In genomic region chr20:62804632-62805364, GRCh38 we compare ENCODE assay signal across 8 cellular contexts. TPM values are rescaled to one million over a fixed set of nuclear protein-coding genes. Genes with fewer than 3 reads are reported as not detected.
A peak's percentile ranks its signal among the peaks of the same experiment; 100 is the strongest.
DNase-seq lines count a peak whose midpoint lies in the region; ATAC-seq and TF ChIP-seq lines count a peak whose summit lies in the region.

Gene OGFR (plus strand): TSS chr20:62804835. CDS start chr20:62804860, 25 bp downstream.

- peak within 1 kb of the TSS; percentile 89 for H3K4me3 Mint-ChIP-seq in activated CD4-positive, alpha-beta memory T cell treated with anti-CD3 and anti-CD28 coated beads for 36 hours

- CTCF ChIA-PET in activated CD4-positive, alpha-beta memory T cell treated with anti-CD3 and anti-CD28 coated beads for 36 hours (lab: Charles Lee): interaction anchor here (1.1 to 2.1 kb wide), 2 partner anchors 13 to 305 kb away, joined by 3 to 6 read pairs; no protein-coding TSS in a partner anchor

- H3K4me3 ChIP-seq in BE2C (ENCODE audit: low read depth, low read length): peak within 1 kb of the TSS; percentile 63

- H3K4me1 ChIP-seq in BE2C: no peaks in the 10 kb centered on the region; the same call in 1 of the 2 replicates

- H3K36me3 ChIP-seq in BE2C: peaks cover 35% of the 10 kb centered on the region

- peaks cover 24% of the 10 kb centered on the region for H3K4me1 Mint-ChIP-seq in activated CD4-positive, alpha-beta memory T cell treated with anti-CD3 and anti-CD28 coated beads for 36 hours (ENCODE audit: low read depth)

- peak; percentile 71 for DNase-seq in BE2C
- peak; percentile 66 for DNase-seq in NCI-H146 (lab: John Stamatoyannopoulos, UW)
- DNase-seq in activated CD4-positive, alpha-beta memory T cell treated with anti-CD3 and anti-CD28 coated beads for 36 hours: peak; percentile 74
- peak; percentile 67 for DNase-seq in effector CD4-positive, alpha-beta T cell
- peak; percentile 67 to 76 for DNase-seq in lung microvascular endothelial cell (ENCODE audit: low read depth in 2 of 2)
- peak; percentile 68 for DNase-seq in stimulated activated CD8-positive, alpha-beta memory T cell treated with anti-CD3 and anti-CD28 coated beads, Interleukin-12 subunit alpha, Interleukin-12 subunit beta, amount 100 ng/mL, for 4 hours (ENCODE audit: low read depth)

- ATAC-seq in GM19372 (IDR thresholded peaks at IDR 0.05; ENCODE audit: low read depth, unreplicated experiment): peak; percentile 57
- no peak for ATAC-seq in HG02571 (IDR thresholded peaks at IDR 0.05; ENCODE audit: unreplicated experiment)

- no peaks in the 10 kb centered on the region for H3K27me3 Mint-ChIP-seq in activated CD4-positive, alpha-beta memory T cell treated with anti-CD3 and anti-CD28 coated beads for 36 hours

- no peaks in the 10 kb centered on the region for H3K27me3 ChIP-seq in BE2C

- no peak for TF ChIP-seq CTCF in BE2C (IDR thresholded peaks at IDR 0.05; ENCODE audit: low read depth, low read length)

- no peaks in the 10 kb centered on the region for H3K9me3 Mint-ChIP-seq in activated CD4-positive, alpha-beta memory T cell treated with anti-CD3 and anti-CD28 coated beads for 36 hours

- H3K9me3 ChIP-seq in BE2C: no peaks in the 10 kb centered on the region

- peak within 1 kb of the TSS; percentile 85 for H3K27ac Mint-ChIP-seq in activated CD4-positive, alpha-beta memory T cell treated with anti-CD3 and anti-CD28 coated beads for 36 hours

- POLR2A ChIA-PET in activated CD4-positive, alpha-beta memory T cell treated with anti-CD3 and anti-CD28 coated beads for 36 hours (lab: Charles Lee): interaction anchor here (0.6 to 1.6 kb wide), 3 partner anchors 9 to 10 kb away, joined by 3 to 4 read pairs (median 3); no protein-coding TSS in a partner anchor

- H3K36me3 Mint-ChIP-seq in activated CD4-positive, alpha-beta memory T cell treated with anti-CD3 and anti-CD28 coated beads for 36 hours: peaks cover 16% of the 10 kb centered on the region

- intact Hi-C loops in activated CD4-positive, alpha-beta memory T cell treated with anti-CD3 and anti-CD28 coated beads for 36 hours (cut with micrococcal nuclease): loop anchor here (1.0 kb wide), 1 partner anchor 10 kb away; no protein-coding TSS in a partner anchor

RNA-seq across cellular contexts. Expression of gene OGFR, which starts in this region (rescaled TPM):
- 138 TPM for polyA plus RNA-seq in BE2C (2012; ENCODE audit: insufficient read depth, insufficient read length, low read depth)
- 10 to 100 TPM; 35.0 to 39.0 TPM for total RNA-seq in activated CD4-positive, alpha-beta memory T cell treated with anti-CD3 and anti-CD28 coated beads for 36 hours
- total RNA-seq in lung microvascular endothelial cell: 19.2 and 23.0 TPM in 2 replicates
